In genomic region chr19:3357731-3358391, GRCh38 we compare ENCODE assay signal across 1 cellular context.
TF ChIP-seq lines count a peak whose summit lies in the region.

No MANE protein-coding gene starts in this region.

TF ChIP-seq in GM12878, 131 proteins besides CTCF, POLR2A, EP300 and RAD21 (continued from another document):
- TF ChIP-seq IRF3 (IDR thresholded peaks at IDR 0.05) (no peak), RUNX3 (IDR thresholded peaks at IDR 0.05; ENCODE audit: low read length) (no peak), TCF12 (IDR thresholded peaks at IDR 0.05; ENCODE audit: low read depth, low read length) (no peak), SMARCA5 (IDR thresholded peaks at IDR 0.05) (no peak; the same call in 1 of the 2 replicates), WRNIP1 (IDR thresholded peaks at IDR 0.05; ENCODE audit: borderline replicate concordance, low read depth, low read length) (no peak), HDAC2 (IDR thresholded peaks at IDR 0.05) (no peak), BMI1 (IDR thresholded peaks at IDR 0.05; ENCODE audit: borderline replicate concordance) (no peak), CBX5 (IDR thresholded peaks at IDR 0.05; ENCODE audit: low read depth) (no peak)
